In genomic region chr11:1335264-1335810, GRCh38 we compare ENCODE assay signal across 9 cellular contexts. TPM values are rescaled to one million over a fixed set of nuclear protein-coding genes. Genes with fewer than 3 reads are reported as not detected.
DNase-seq lines count a peak whose midpoint lies in the region; ATAC-seq and TF ChIP-seq lines count a peak whose summit lies in the region.
"Had no signal": no experiment of that assay in that cellular context is flagged by ENCODE, and none has a peak within 500 bp of the region (broad histone marks: within the 10 kb centered on the region; RNA-seq: fewer than 3 reads in every experiment).

No MANE protein-coding gene starts in this region.

- no peak overlapping the region for H2BK5ac ChIP-seq in IMR-90 (ENCODE audit: low read depth, low read length, poor library complexity, severe bottlenecking)

- H3K4me3 Mint-ChIP-seq in central memory CD8-positive, alpha-beta T cell = peak overlapping the region; percentile 68
- H3K4me3 Mint-ChIP-seq in naive B cell = peak overlapping the region; percentile 68 to 89 (median 84)

- no peak overlapping the region for H3K4ac ChIP-seq in IMR-90 (ENCODE audit: low read depth, low read length)

- no peak overlapping the region for H2BK15ac ChIP-seq in IMR-90 (ENCODE audit: low read depth, low read length)

- peaks cover 11% of the 10 kb centered on the region for H3K9me3 Mint-ChIP-seq in central memory CD8-positive, alpha-beta T cell
- H3K9me3 Mint-ChIP-seq in naive B cell = peaks cover 0 to 9% (median 8%) of the 10 kb centered on the region in 7 donors

- H3K56ac ChIP-seq in IMR-90 (ENCODE audit: extremely low read depth, insufficient read depth, low read length) = no peak overlapping the region

- H3K79me1 ChIP-seq in IMR-90 (ENCODE audit: low read depth in 1 of 2, low read length in 2 of 2) = no peaks in the 10 kb centered on the region

- in situ Hi-C loops in IMR-90 (cut with MboI; ENCODE audit: low sequenced_read_pairs) = no loop called here

- H2BK20ac ChIP-seq in IMR-90 (ENCODE audit: low read depth, low read length) = no peak overlapping the region

- dilution Hi-C loops in IMR-90 (cut with HindIII; ENCODE audit: low sequenced_read_pairs, unreplicated experiment) = no loop called here

- no peak overlapping the region for H3K27ac Mint-ChIP-seq in central memory CD8-positive, alpha-beta T cell (ENCODE audit: low read depth)
- peak overlapping the region in 3 of 6 donors; percentile 21 to 90 (median 33) for H3K27ac Mint-ChIP-seq in naive B cell

- TF ChIP-seq CTCF in AG04450 (IDR thresholded peaks at IDR 0.05; ENCODE audit: low read depth, low read length) (no peak), IMR-90 (conservative IDR thresholded peaks at IDR 0.05; ENCODE audit: low read depth, low read length) (no peak)

- peak overlapping the region; percentile 90 for H3K4me2 ChIP-seq in IMR-90 (ENCODE audit: low read depth, low read length)

- no TSS peak for BruUV-seq in IMR-90 (replicated peaks; lab: Mats Ljungman, UMichigan)

- H3K36me3 ChIP-seq in IMR-90 (ENCODE audit: control insufficient read depth, insufficient read depth, low read length) = no peaks in the 10 kb centered on the region

- TF ChIP-seq RAD21 in IMR-90 (IDR thresholded peaks at IDR 0.05; ENCODE audit: low read length) = no peak

- H3K9ac ChIP-seq in IMR-90 (ENCODE audit: low read depth, low read length) = no peak overlapping the region

- CTCF ChIA-PET in AG04450 (lab: Charles Lee) (interaction anchor here (0.8 kb wide), 1 partner anchor 180 kb away, joined by 3 read pairs; no protein-coding TSS in a partner anchor), IMR-90 (lab: Yijun Ruan, JAX) (no interaction called here)

- H3K14ac ChIP-seq in IMR-90 (replicated peaks; ENCODE audit: low read depth, low read length) = no peak overlapping the region

- POLR2A ChIA-PET in AG04450 (lab: Yijun Ruan, JAX) = interaction anchor here (1.0 kb wide), 2 partner anchors 8 to 239 kb away, joined by 3 to 7 read pairs; no protein-coding TSS in a partner anchor
- POLR2A ChIA-PET in IMR-90 (lab: Charles Lee; ENCODE audit: unreplicated experiment) = no interaction called here

- H3K23ac ChIP-seq in IMR-90 (ENCODE audit: low read depth, low read length) = no peak overlapping the region

- H4K5ac ChIP-seq in IMR-90 (ENCODE audit: low read depth, low read length) = no peak overlapping the region

- 83% methylated on average over 9 of the region's 10 CpGs; no CpG with 5 or more reads in 1 of the 2 experiments for WGBS in IMR-90 (ENCODE audit: extremely low coverage in 2 of 2, insufficient read length in 1 of 2), 2 experiments

- no peak overlapping the region for H2BK120ac ChIP-seq in IMR-90 (ENCODE audit: low read depth, low read length)

- no peak for TF ChIP-seq POLR2A in IMR-90 (IDR thresholded peaks at IDR 0.05; ENCODE audit: low read depth, low read length)

- peaks cover 6% of the 10 kb centered on the region; the same call in 1 of the 2 replicates for H3K4me1 ChIP-seq in IMR-90 (ENCODE audit: control insufficient read depth, insufficient read depth, low read length)

- peak overlapping the region; percentile 83 for H2AFZ ChIP-seq in IMR-90 (replicated peaks; ENCODE audit: low read length, poor library complexity)

- no peak overlapping the region for H3K27ac ChIP-seq in AG04450 (ENCODE audit: low read depth, low read length)
- H3K27ac ChIP-seq in IMR-90 (ENCODE audit: insufficient read depth, low read length) = no peak overlapping the region

- no peak overlapping the region for H4K91ac ChIP-seq in IMR-90 (ENCODE audit: insufficient read depth, low read depth, low read length)

- intact Hi-C loops in IMR-90 (cut with micrococcal nuclease) = no loop called here

- H2AK5ac ChIP-seq in IMR-90 (ENCODE audit: low read depth, low read length) = 0 out of 2 replicates have a peak overlapping the region, but pooled peaks have one; percentile 20

- ATAC-seq in IMR-90 (ENCODE audit: low read depth) (no peak), naive B cell (ENCODE audit: low read depth in 2 of 2) (no peak), GM19023 (IDR thresholded peaks at IDR 0.05; ENCODE audit: unreplicated experiment) (no peak)
- no peak for ATAC-seq in central memory CD8-positive, alpha-beta T cell (replicated peaks; ENCODE audit: extremely low read depth, poor library complexity, severe bottlenecking)

- H3K27me3 ChIP-seq in AG04450 (ENCODE audit: control insufficient read depth, insufficient read depth, low read length) (peaks cover 6% of the 10 kb centered on the region), IMR-90 (ENCODE audit: control insufficient read depth, insufficient read depth, low read length) (peaks cover 10% of the 10 kb centered on the region)

- H2AK9ac ChIP-seq in IMR-90 (replicated peaks; ENCODE audit: low read depth, low read length, poor library complexity) = no peak overlapping the region

- no peaks in the 10 kb centered on the region for H3K27me3 Mint-ChIP-seq in central memory CD8-positive, alpha-beta T cell
- peaks cover 0 to 11% (median 0%) of the 10 kb centered on the region in 3 donors for H3K27me3 Mint-ChIP-seq in naive B cell

- no peaks in the 10 kb centered on the region for H3K9me1 ChIP-seq in IMR-90 (ENCODE audit: insufficient read depth, low read length)

- H3K36me3 Mint-ChIP-seq in central memory CD8-positive, alpha-beta T cell (ENCODE audit: insufficient read depth) = peaks cover 14% of the 10 kb centered on the region
- H3K36me3 Mint-ChIP-seq in naive B cell = peaks cover 5 to 14% of the 10 kb centered on the region in 2 donors

- H4K8ac ChIP-seq in IMR-90 (ENCODE audit: low read depth in 2 of 2, low read length in 2 of 2) = no peak overlapping the region

- peaks cover 11% of the 10 kb centered on the region; the same call in 1 of the 2 replicates for H3K9me3 ChIP-seq in AG04450 (ENCODE audit: control insufficient read depth, insufficient read depth, low read length)
- H3K9me3 ChIP-seq in IMR-90 (ENCODE audit: control insufficient read depth, insufficient read depth, low read length) = no peaks in the 10 kb centered on the region

- no peak overlapping the region for H3K18ac ChIP-seq in IMR-90 (ENCODE audit: low read depth, low read length)

- H4K20me1 ChIP-seq in IMR-90 (ENCODE audit: insufficient read depth, low read length) = no peaks in the 10 kb centered on the region

- DNase-seq in AG04450 (ENCODE audit: low read depth, low spot score) (no peak), IMR-90 (no peak), naive B cell (no peak), KG1 (lab: John Stamatoyannopoulos, UW) (no peak), middle frontal gyrus (ENCODE audit: extremely low spot score, low spot score) (no peak), NCI-H524 (lab: John Stamatoyannopoulos, UW) (no peak)
- DNase-seq in central memory CD8-positive, alpha-beta T cell (ENCODE audit: low spot score in 2 of 2) = no peak

- H3K4me3 ChIP-seq in AG04450 (ENCODE audit: low read depth, low read length) (peak overlapping the region; percentile 61), IMR-90 (ENCODE audit: insufficient read depth, low read depth, low read length) (no peak overlapping the region)

- peaks cover 21% of the 10 kb centered on the region for H3K4me1 Mint-ChIP-seq in central memory CD8-positive, alpha-beta T cell
- peaks cover 12 to 16% (median 13%) of the 10 kb centered on the region in 3 donors for H3K4me1 Mint-ChIP-seq in naive B cell

TF ChIP-seq in IMR-90, 13 proteins besides CTCF, POLR2A, EP300 and RAD21:
- TF ChIP-seq ELK1 (IDR thresholded peaks at IDR 0.05; ENCODE audit: borderline replicate concordance, low read depth, low read length) (no peak), CEBPB (IDR thresholded peaks at IDR 0.05; ENCODE audit: low read depth, low read length) (no peak), MAFK (IDR thresholded peaks at IDR 0.05; ENCODE audit: low read depth, low read length) (no peak), RCOR1 (IDR thresholded peaks at IDR 0.05; ENCODE audit: insufficient replicate concordance, low read length) (no peak)
- TF ChIP-seq, protein P1, sequence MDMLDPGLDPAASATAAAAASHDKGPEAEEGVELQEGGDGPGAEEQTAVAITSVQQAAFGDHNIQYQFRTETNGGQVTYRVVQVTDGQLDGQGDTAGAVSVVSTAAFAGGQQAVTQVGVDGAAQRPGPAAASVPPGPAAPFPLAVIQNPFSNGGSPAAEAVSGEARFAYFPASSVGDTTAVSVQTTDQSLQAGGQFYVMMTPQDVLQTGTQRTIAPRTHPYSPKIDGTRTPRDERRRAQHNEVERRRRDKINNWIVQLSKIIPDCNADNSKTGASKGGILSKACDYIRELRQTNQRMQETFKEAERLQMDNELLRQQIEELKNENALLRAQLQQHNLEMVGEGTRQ (IDR thresholded peaks at IDR 0.05; ENCODE audit: low read depth, low read length) = no peak

RNA-seq across cellular contexts. Expression of gene TOLLIP, which starts 25.9 kb away (rescaled TPM):
- polyA plus RNA-seq in AG04450 (2011; rRNA removed) (24.3 and 27.2 TPM in 2 replicates), IMR-90 (2012; rRNA removed) (42.9 and 44.7 TPM in 2 replicates), naive B cell (ENCODE audit: low read depth in 6 of 6) (10 to 100 TPM; 29.4 to 59.0 (median 42.8) TPM)
- polyA minus RNA-seq in AG04450 (2011; rRNA and poly(A)+ RNA removed) = 29.0 and 34.9 TPM in 2 replicates
- total RNA-seq in IMR-90 (2012; rRNA removed) = 18.9 and 19.7 TPM in 2 replicates
- polyA plus RNA-seq in IMR-90 (2012; cell fraction: cytosol; rRNA removed) = 45.2 and 62.0 TPM in 2 replicates
- polyA plus RNA-seq in IMR-90 (2012; cell fraction: nucleus; rRNA removed; ENCODE audit: low replicate concordance) = 24.1 and 56.7 TPM in 2 replicates

RNA-seq across cellular contexts. Expression of gene BRSK2, which starts 54.4 kb away (rescaled TPM):
- polyA plus RNA-seq in AG04450 (2011; rRNA removed) (0.11 and 0.12 TPM in 2 replicates), IMR-90 (2012; rRNA removed) (0.55 and 0.62 TPM in 2 replicates), naive B cell (ENCODE audit: low read depth in 6 of 6) (under 1 TPM in 2 of 6 donors, not detected in 4; 0.10 TPM)
- not detected in 2 replicates for polyA minus RNA-seq in AG04450 (2011; rRNA and poly(A)+ RNA removed)
- total RNA-seq in IMR-90 (2012; rRNA removed) = under 0.01 and 0.18 TPM in 2 replicates
- 0.22 and 0.35 TPM in 2 replicates for polyA plus RNA-seq in IMR-90 (2012; cell fraction: cytosol; rRNA removed)
- 2.7 and 3.6 TPM in 2 replicates for polyA plus RNA-seq in IMR-90 (2012; cell fraction: nucleus; rRNA removed; ENCODE audit: low replicate concordance)
- total RNA-seq: RPMI7951 had no signal
